Comparison of ENCODE assay signal across 8 cellular contexts in the genomic region with DNA sequence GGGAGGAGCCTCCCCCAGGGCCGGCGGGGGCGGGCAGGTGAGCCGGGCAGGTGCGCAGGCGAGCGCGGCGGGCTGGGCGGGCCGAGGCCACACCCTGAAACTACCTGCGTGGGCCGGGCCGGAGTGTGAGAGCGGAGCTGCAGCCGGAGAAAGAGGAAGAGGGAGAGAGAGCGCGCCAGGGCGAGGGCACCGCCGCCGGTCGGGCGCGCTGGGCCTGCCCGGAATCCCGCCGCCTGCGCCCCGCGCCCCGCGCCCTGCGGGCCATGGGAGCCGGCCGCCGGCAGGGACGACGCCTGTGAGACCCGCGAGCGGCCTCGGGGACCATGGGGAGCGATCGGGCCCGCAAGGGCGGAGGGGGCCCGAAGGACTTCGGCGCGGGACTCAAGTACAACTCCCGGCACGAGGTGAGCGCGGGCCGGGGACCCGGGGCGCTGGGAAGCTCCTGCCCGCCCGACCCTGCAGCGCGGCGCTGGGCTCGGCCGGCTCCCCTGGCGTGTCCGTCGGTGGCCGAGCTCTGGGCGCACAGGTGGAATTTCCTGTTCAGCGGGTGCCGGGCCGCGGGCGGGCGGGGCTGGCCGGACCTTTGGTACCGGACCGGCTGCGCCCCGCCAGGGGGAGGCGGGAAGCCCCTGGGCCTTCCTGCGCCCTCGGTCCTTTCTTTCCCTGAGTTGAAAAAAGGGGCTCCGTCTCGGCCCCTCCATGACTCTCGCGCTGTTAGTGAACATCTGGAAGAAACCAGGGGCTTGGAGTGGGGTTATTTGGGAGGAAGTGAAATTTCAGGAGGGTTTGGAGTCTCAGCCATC. TPM values are rescaled to one million over a fixed set of nuclear protein-coding genes. Genes with fewer than 3 reads are reported as not detected.
DNase-seq lines count a peak whose midpoint lies in the region; ATAC-seq and TF ChIP-seq lines count a peak whose summit lies in the region.

A gene (plus strand): TSS at position 126 of the 803 bp plus-strand sequence. CDS start 198 bp downstream, at position 324.

- H2AFZ ChIP-seq in hepatocyte = peak within 1 kb of the TSS; percentile 42

- ATAC-seq in HG02885 (IDR thresholded peaks at IDR 0.05; ENCODE audit: poor library complexity, unreplicated experiment) = peak; percentile 47
- no peak for ATAC-seq in T-cell (replicated peaks in 1 of 4)
- ATAC-seq in HG03442 (IDR thresholded peaks at IDR 0.05; ENCODE audit: unreplicated experiment) = no peak

- H3K9me3 ChIP-seq in CD8-positive, alpha-beta memory T cell (ENCODE audit: low read length) = no peaks in the 10 kb centered on the region
- no peaks in the 10 kb centered on the region for H3K9me3 ChIP-seq in hepatocyte (ENCODE audit: low read depth)
- H3K9me3 ChIP-seq in MG63 = no peaks in the 10 kb centered on the region

- H3K36me3 Mint-ChIP-seq in CD8-positive, alpha-beta memory T cell = no peaks in the 10 kb centered on the region
- H3K36me3 Mint-ChIP-seq in T-cell = no peaks in the 10 kb centered on the region

- H3K27ac Mint-ChIP-seq in CD8-positive, alpha-beta memory T cell = no peak within 1 kb of the TSS
- no peak within 1 kb of the TSS for H3K27ac Mint-ChIP-seq in T-cell

- no peaks in the 10 kb centered on the region for H3K4me1 ChIP-seq in CD8-positive, alpha-beta memory T cell (ENCODE audit: insufficient read depth, low read length)
- H3K4me1 ChIP-seq in hepatocyte (ENCODE audit: insufficient read depth) = peaks cover 25% of the 10 kb centered on the region

- TF ChIP-seq CTCF in hepatocyte (IDR thresholded peaks at IDR 0.05; ENCODE audit: poor library complexity) = no peak

- WGBS in hepatocyte (ENCODE audit: low lambda C conversion rate, missing lambda C conversion rate) = 4% methylated on average over 33 of the region's 88 CpGs

- peaks cover 44% of the 10 kb centered on the region for H3K79me2 ChIP-seq in hepatocyte

- no peak for DNase-seq in CD8-positive, alpha-beta memory T cell
- DNase-seq in T-cell (no peak), hepatocyte (ENCODE audit: low spot score) (peak; percentile 86), dedifferentiated amniotic fluid mesenchymal stem cell (ENCODE audit: extremely low spot score) (no peak), MG63 (no peak)

- H3K27me3 ChIP-seq in CD8-positive, alpha-beta memory T cell (ENCODE audit: insufficient read depth, low read length, poor library complexity, severe bottlenecking) = peaks cover 10% of the 10 kb centered on the region
- H3K27me3 ChIP-seq in hepatocyte (peaks cover 15% of the 10 kb centered on the region), MG63 (no peaks in the 10 kb centered on the region)

- H4K20me1 ChIP-seq in hepatocyte (ENCODE audit: insufficient read depth, poor library complexity, severe bottlenecking) = peaks cover 4% of the 10 kb centered on the region

- H3K36me3 ChIP-seq in CD8-positive, alpha-beta memory T cell (ENCODE audit: insufficient read depth, low read length) = no peaks in the 10 kb centered on the region
- H3K36me3 ChIP-seq in hepatocyte (replicated peaks; ENCODE audit: insufficient read depth, low read depth) (no peaks in the 10 kb centered on the region), MG63 (no peaks in the 10 kb centered on the region)

- H3K4me3 ChIP-seq in CD8-positive, alpha-beta memory T cell (ENCODE audit: low read length) = no peak within 1 kb of the TSS
- H3K4me3 ChIP-seq in hepatocyte (peak within 1 kb of the TSS; percentile 64), skin epidermis (peak within 1 kb of the TSS; percentile 38 to 71 (median 50)), MG63 (no peak within 1 kb of the TSS)

- no peaks in the 10 kb centered on the region for H3K9me2 ChIP-seq in hepatocyte (replicated peaks; ENCODE audit: insufficient read depth)

- H3K4me3 Mint-ChIP-seq in CD8-positive, alpha-beta memory T cell = peak within 1 kb of the TSS; percentile 19 to 65 (median 53)
- H3K4me3 Mint-ChIP-seq in T-cell = peak within 1 kb of the TSS; percentile 55 to 72 (median 61)

- CTCF ChIA-PET in CD8-positive, alpha-beta memory T cell (lab: Charles Lee) = no interaction called here
- CTCF ChIA-PET in T-cell (lab: Charles Lee) = no interaction called here

- peaks cover 41 to 63% of the 10 kb centered on the region in 2 donors for H3K27me3 Mint-ChIP-seq in CD8-positive, alpha-beta memory T cell
- peaks cover 46 to 55% of the 10 kb centered on the region in 2 donors for H3K27me3 Mint-ChIP-seq in T-cell

- POLR2A ChIA-PET in CD8-positive, alpha-beta memory T cell (lab: Charles Lee) = no interaction called here
- POLR2A ChIA-PET in T-cell (lab: Charles Lee) = no interaction called here

- peaks cover 11 to 27% (median 14%) of the 10 kb centered on the region in 3 donors for H3K4me1 Mint-ChIP-seq in CD8-positive, alpha-beta memory T cell
- peaks cover 12 to 23% (median 12%) of the 10 kb centered on the region in 3 donors for H3K4me1 Mint-ChIP-seq in T-cell

- peak within 1 kb of the TSS; percentile 86 for H3K4me2 ChIP-seq in hepatocyte

- H3K27ac ChIP-seq in CD8-positive, alpha-beta memory T cell (ENCODE audit: low read depth, low read length) = no peak within 1 kb of the TSS
- H3K27ac ChIP-seq in hepatocyte (peak within 1 kb of the TSS; percentile 95), skin epidermis (peak within 1 kb of the TSS; percentile 73 to 94 (median 87))

- H3K9me3 Mint-ChIP-seq in CD8-positive, alpha-beta memory T cell = no peaks in the 10 kb centered on the region
- no peaks in the 10 kb centered on the region for H3K9me3 Mint-ChIP-seq in T-cell

RNA-seq across cellular contexts. Expression of the gene that starts here (rescaled TPM):
- under 1 TPM; 0.18 to 0.35 TPM for total RNA-seq in CD8-positive, alpha-beta memory T cell
- not detected for polyA plus RNA-seq in CD8-positive, alpha-beta memory T cell
- total RNA-seq in T-cell = 1 to 10 TPM in 2 of 5 donors, under 1 TPM in 3; 0.49 to 1.5 (median 0.82) TPM
- 80.8 and 85.2 TPM in 2 replicates for total RNA-seq in hepatocyte
- 81.4 and 93.3 TPM in 2 replicates for polyA plus RNA-seq in hepatocyte
- not detected in 2 replicates for total RNA-seq in MG63 (2014; rRNA removed; shearing (Covaris generic); ENCODE audit: low replicate concordance)

Comparison
In these comparisons a context has a peak if more than half of its experiments do, and no peak if none do; other contexts are left out.
1. RNA of the gene that starts here (total RNA-seq): 80.8 to 85.2 TPM in hepatocyte; 0.49 to 1.5 TPM in T-cell, 0.18 to 0.35 TPM in CD8-positive, alpha-beta memory T cell and not detected in MG63; every median in the first group is over 10 times any median in the second.
2. RNA of the gene that starts here (polyA plus RNA-seq): 81.4 to 93.3 TPM in hepatocyte; not detected in CD8-positive, alpha-beta memory T cell (single experiment); every median in the first group is over 10 times any median in the second.
3. H3K4me3 ChIP-seq: peak in hepatocyte (single experiment) and skin epidermis (7 of 7); none in CD8-positive, alpha-beta memory T cell (single experiment) and MG63 (single experiment).